In the genomic region with DNA sequence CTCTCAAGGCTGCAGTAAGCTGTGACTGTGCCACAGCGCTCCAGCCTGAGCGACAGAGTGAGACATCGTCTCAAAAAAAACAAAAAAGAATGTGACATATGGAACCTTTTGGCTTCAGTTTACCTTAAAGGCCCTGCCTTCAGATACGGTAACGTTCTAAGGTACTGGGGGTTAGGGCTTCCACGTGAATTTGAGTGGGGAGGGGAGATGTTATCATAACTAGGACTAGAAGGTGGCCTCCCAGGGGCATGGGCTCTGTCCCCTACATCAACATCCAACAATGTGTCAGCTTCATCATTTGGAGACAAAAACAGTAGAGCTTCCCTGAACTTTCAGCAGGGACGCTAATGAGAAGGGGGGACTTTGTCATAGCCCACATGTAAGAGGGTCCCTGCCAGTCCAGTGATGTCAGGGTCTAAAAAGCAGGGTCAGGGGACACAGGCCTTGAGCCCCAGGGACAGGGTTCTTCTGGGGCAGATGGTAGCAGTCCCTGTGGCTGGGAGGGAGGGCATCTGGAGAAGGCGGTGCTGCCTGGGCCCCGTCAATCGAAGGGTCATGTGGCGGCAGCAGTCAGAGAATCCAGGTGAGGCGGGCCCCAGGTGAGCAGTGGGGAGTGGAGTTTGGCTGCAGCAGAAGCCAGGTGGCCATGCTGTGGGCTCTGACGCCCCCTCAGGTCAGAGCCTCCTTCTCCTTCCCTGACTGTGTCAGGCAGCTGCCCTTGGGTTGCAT, we compare ENCODE assay signal across 27 cellular contexts.
DNase-seq lines count a peak whose midpoint lies in the region; ATAC-seq and TF ChIP-seq lines count a peak whose summit lies in the region.
"Had no signal": no experiment of that assay in that cellular context is flagged by ENCODE, and none has a peak within 500 bp of the region (broad histone marks: within the 10 kb centered on the region; RNA-seq: fewer than 3 reads in every experiment).

No MANE protein-coding gene starts in this region.

- H3K79me2 ChIP-seq in OCI-LY1 (ENCODE audit: insufficient read depth, low read length): 0 out of 2 replicates have a peak, but pooled peaks cover 2% of the 10 kb centered on the region

- H3K36me3 Mint-ChIP-seq in activated naive CD4-positive, alpha-beta T cell treated with anti-CD3 and anti-CD28 coated beads, Interleukin-2, amount 50 U/mL, for 72 hours: no peaks in the 10 kb centered on the region
- H3K36me3 Mint-ChIP-seq in endodermal cell (ENCODE audit: low read depth): peaks cover 57% of the 10 kb centered on the region
- H3K36me3 Mint-ChIP-seq in stimulated activated effector memory CD8-positive, alpha-beta T cell treated with anti-CD3 and anti-CD28 coated beads, Interleukin-12 subunit alpha, Interleukin-12 subunit beta, amount 100 ng/mL, for 72 hours: peaks cover 49% of the 10 kb centered on the region

- H3K27me3 Mint-ChIP-seq in endodermal cell (ENCODE audit: insufficient read depth): no peaks in the 10 kb centered on the region

- DNase-seq in activated naive CD4-positive, alpha-beta T cell treated with anti-CD3 and anti-CD28 coated beads, Interleukin-2, amount 50 U/mL, for 72 hours (ENCODE audit: low spot score in 2 of 2): no peak
- DNase-seq in activated naive CD4-positive, alpha-beta T cell (lab: John Stamatoyannopoulos, UW): no peak
- DNase-seq in endodermal cell (peak; percentile 89), SIG-M5 treated with dmso at 0.1 percent for 504 hours (lab: John Stamatoyannopoulos, UW; ENCODE audit: unreplicated experiment) (no peak)
- DNase-seq in stimulated activated effector memory CD8-positive, alpha-beta T cell treated with anti-CD3 and anti-CD28 coated beads, Interleukin-12 subunit alpha, Interleukin-12 subunit beta, amount 100 ng/mL, for 72 hours (ENCODE audit: low spot score in 2 of 2): no peak
- no peak for DNase-seq in stimulated activated CD4-positive, alpha-beta T cell treated with anti-CD3 and anti-CD28 coated beads, Interleukin-1b, Interleukin-23, amount 100 ng/mL, for 48 hours
- DNase-seq: body of pancreas; C1 segment of cervical spinal cord; effector memory CD4-positive, alpha-beta T cell; HCEC 1CT; mesenchymal stem cell; NCI-H187 treated with DMSO at 0.1 percent for 48 hours; NCI-H446; NK-92 treated with Interleukin-12 subunit alpha and Interleukin-12 subunit beta, amount 100 ng/mL, for 24 hours; ovary; Peyer's patch; sigmoid colon; stimulated activated CD4-positive, alpha-beta T cell treated with anti-CD3 and anti-CD28 coated beads, Interleukin-15, amount 100 ng/mL, for 24 hours; stimulated activated CD8-positive, alpha-beta memory T cell treated with anti-CD3 and anti-CD28 coated beads, Interleukin-4, amount 100 ng/mL, for 48 hours had no signal

- H3K9me3 Mint-ChIP-seq in activated naive CD4-positive, alpha-beta T cell treated with anti-CD3 and anti-CD28 coated beads, Interleukin-2, amount 50 U/mL, for 72 hours: no peaks in the 10 kb centered on the region
- no peaks in the 10 kb centered on the region for H3K9me3 Mint-ChIP-seq in endodermal cell
- H3K9me3 Mint-ChIP-seq in stimulated activated effector memory CD8-positive, alpha-beta T cell treated with anti-CD3 and anti-CD28 coated beads, Interleukin-12 subunit alpha, Interleukin-12 subunit beta, amount 100 ng/mL, for 72 hours: no peaks in the 10 kb centered on the region

- peak; percentile 20; the same call in 1 of the 2 replicates for TF ChIP-seq CTCF in OCI-LY1 (IDR thresholded peaks at IDR 0.05; ENCODE audit: low read length)
- peak; percentile 75 for TF ChIP-seq CTCF in endodermal cell (conservative IDR thresholded peaks at IDR 0.05)

- H2AFZ ChIP-seq in OCI-LY1 (ENCODE audit: low read length): no peak overlapping the region

- no peak for ATAC-seq in activated naive CD4-positive, alpha-beta T cell treated with anti-CD3 and anti-CD28 coated beads, Interleukin-2, amount 50 U/mL, for 72 hours
- ATAC-seq in stimulated activated effector memory CD8-positive, alpha-beta T cell treated with anti-CD3 and anti-CD28 coated beads, Interleukin-12 subunit alpha, Interleukin-12 subunit beta, amount 100 ng/mL, for 72 hours: no peak
- ATAC-seq in HG02642 (IDR thresholded peaks at IDR 0.05; ENCODE audit: poor library complexity, unreplicated experiment): no peak
- ATAC-seq: body of pancreas, esophagus mucosa had no signal

- H3K27ac Mint-ChIP-seq in activated naive CD4-positive, alpha-beta T cell treated with anti-CD3 and anti-CD28 coated beads, Interleukin-2, amount 50 U/mL, for 72 hours: peak overlapping the region; percentile 41 to 93
- H3K27ac Mint-ChIP-seq in endodermal cell: peak overlapping the region; percentile 63
- H3K27ac Mint-ChIP-seq in stimulated activated effector memory CD8-positive, alpha-beta T cell treated with anti-CD3 and anti-CD28 coated beads, Interleukin-12 subunit alpha, Interleukin-12 subunit beta, amount 100 ng/mL, for 72 hours: peak overlapping the region; percentile 69

- WGBS in endodermal cell (ENCODE audit: insufficient coverage in 1 of 2, insufficient read length in 1 of 2), 2 experiments: 90 to 93% methylated on average over 11 to 13 of the region's 13 CpGs

- no peaks in the 10 kb centered on the region for H3K27me3 ChIP-seq in OCI-LY1 (ENCODE audit: insufficient read depth, low read length)
- H3K27me3 ChIP-seq in endodermal cell (ENCODE audit: control insufficient read depth, insufficient read depth, low read length, poor library complexity, severe bottlenecking): no peaks in the 10 kb centered on the region
- H3K27me3 ChIP-seq: body of pancreas, ovary, Peyer's patch, sigmoid colon, suprapubic skin, vagina had no signal

- H3K27ac ChIP-seq in OCI-LY1 (ENCODE audit: low read depth, low read length, poor library complexity, severe bottlenecking) (peak overlapping the region; percentile 52), endodermal cell (ENCODE audit: low read depth, low read length) (no peak overlapping the region)
- H3K27ac ChIP-seq: body of pancreas, KMS-11, ovary, Peyer's patch, sigmoid colon, SK-N-MC, suprapubic skin, vagina, VCaP had no signal

- H3K9ac ChIP-seq in OCI-LY1 (ENCODE audit: low read length) (no peak overlapping the region), endodermal cell (ENCODE audit: extremely low read depth, low read length, poor library complexity, severe bottlenecking) (no peak overlapping the region)
- H3K9ac ChIP-seq: KMS-11 had no signal

- H3K4me1 ChIP-seq in OCI-LY1 (ENCODE audit: insufficient read depth, low read length, severe bottlenecking) (peaks cover 49% of the 10 kb centered on the region), endodermal cell (ENCODE audit: control insufficient read depth, insufficient read depth, low read length) (no peaks in the 10 kb centered on the region)

- H3K4me2 ChIP-seq in OCI-LY1 (ENCODE audit: low read length): no peak overlapping the region
- H3K4me2 ChIP-seq: KMS-11 had no signal

- no peaks in the 10 kb centered on the region for H3K9me3 ChIP-seq in OCI-LY1 (ENCODE audit: low read length)
- no peaks in the 10 kb centered on the region for H3K9me3 ChIP-seq in endodermal cell (ENCODE audit: control insufficient read depth, low read length)
- H3K9me3 ChIP-seq: body of pancreas, ovary, Peyer's patch, sigmoid colon, suprapubic skin, vagina had no signal

- H4K20me1 ChIP-seq in OCI-LY1 (ENCODE audit: insufficient read depth, low read length): no peaks in the 10 kb centered on the region

- H3K36me3 ChIP-seq in OCI-LY1 (ENCODE audit: insufficient read depth, low read length) (peaks cover 81% of the 10 kb centered on the region), endodermal cell (ENCODE audit: control insufficient read depth, insufficient read depth, low read length) (peaks cover 85% of the 10 kb centered on the region)
- H3K36me3 ChIP-seq: ovary had no signal

- H3F3A ChIP-seq in OCI-LY1 (ENCODE audit: insufficient read depth, low read length): peaks cover 13% of the 10 kb centered on the region; the same call in 1 of the 2 replicates

- H3K4me1 Mint-ChIP-seq in endodermal cell: peaks cover 28% of the 10 kb centered on the region
- peaks cover 28% of the 10 kb centered on the region for H3K4me1 Mint-ChIP-seq in stimulated activated effector memory CD8-positive, alpha-beta T cell treated with anti-CD3 and anti-CD28 coated beads, Interleukin-12 subunit alpha, Interleukin-12 subunit beta, amount 100 ng/mL, for 72 hours

- H3K4me3 Mint-ChIP-seq in endodermal cell: no peak overlapping the region
- H3K4me3 Mint-ChIP-seq in stimulated activated effector memory CD8-positive, alpha-beta T cell treated with anti-CD3 and anti-CD28 coated beads, Interleukin-12 subunit alpha, Interleukin-12 subunit beta, amount 100 ng/mL, for 72 hours: no peak overlapping the region

- no peaks in the 10 kb centered on the region for H3K9me2 ChIP-seq in OCI-LY1 (ENCODE audit: low read depth, low read length)

- no peak overlapping the region for H3K4me3 ChIP-seq in OCI-LY1 (ENCODE audit: low read depth, low read length, poor library complexity, severe bottlenecking)
- H3K4me3 ChIP-seq in endodermal cell (ENCODE audit: low read length): no peak overlapping the region
- H3K4me3 ChIP-seq: body of pancreas, ovary, Peyer's patch, sigmoid colon, SK-N-MC, suprapubic skin, vagina had no signal
